8 cellular contexts compared by ENCODE assay signal in the genomic region with DNA sequence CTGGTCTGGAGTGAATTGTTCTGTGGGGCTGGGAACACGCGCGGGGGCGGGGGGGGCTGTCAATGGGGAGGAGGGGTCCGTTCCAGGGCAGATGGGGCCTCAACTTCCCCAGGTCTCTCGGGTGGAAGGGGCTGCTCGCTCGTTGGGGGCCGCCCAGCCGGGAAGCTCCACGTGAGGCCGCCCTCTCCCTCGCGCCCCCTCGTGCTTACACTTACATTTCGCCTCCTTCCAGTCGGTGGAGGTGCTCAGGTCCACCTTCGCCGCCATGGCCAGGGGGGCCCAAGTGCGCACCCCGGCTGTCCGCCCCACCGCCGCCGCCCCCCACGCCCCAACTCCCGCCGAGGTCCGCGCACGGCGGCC. TPM values are rescaled to one million over a fixed set of nuclear protein-coding genes. Genes with fewer than 3 reads are reported as not detected.
DNase-seq lines count a peak whose midpoint lies in the region; ATAC-seq lines count a peak whose summit lies in the region.

No MANE protein-coding gene starts in this region.

- peak overlapping the region; percentile 72 for H3K27ac ChIP-seq in muscle layer of colon (ENCODE audit: low read depth, low read length)

- CTCF ChIA-PET in activated CD8-positive, alpha-beta memory T cell treated with anti-CD3 and anti-CD28 coated beads, Interleukin-2, amount 10 ng/mL, durations not matched to agents 7 days and 5 days (lab: Charles Lee): interaction anchor here (0.6 to 1.9 kb wide), 5 partner anchors 13 to 328 kb away, joined by 3 to 8 read pairs (median 4); a partner anchor contains a TSS

- H3K9ac ChIP-seq in muscle layer of colon (ENCODE audit: low read length): no peak overlapping the region

- peaks cover 7% of the 10 kb centered on the region for H3K4me1 Mint-ChIP-seq in activated CD8-positive, alpha-beta memory T cell treated with anti-CD3 and anti-CD28 coated beads, Interleukin-2, amount 10 ng/mL, durations not matched to agents 7 days and 5 days

- no peaks in the 10 kb centered on the region for H3K9me3 ChIP-seq in muscle layer of colon (ENCODE audit: low read length)

- peak; percentile 13 for ATAC-seq in activated CD8-positive, alpha-beta memory T cell treated with anti-CD3 and anti-CD28 coated beads, Interleukin-2, amount 10 ng/mL, durations not matched to agents 7 days and 5 days
- no peak for ATAC-seq in GM18870 (IDR thresholded peaks at IDR 0.05; ENCODE audit: unreplicated experiment)

- peak overlapping the region; percentile 64 to 70 for H3K4me3 ChIP-seq in muscle layer of colon (ENCODE audit: low read depth in 1 of 2, low read length in 2 of 2)

- no peak for DNase-seq in activated CD8-positive, alpha-beta memory T cell treated with anti-CD3 and anti-CD28 coated beads, Interleukin-2, amount 10 ng/mL, durations not matched to agents 7 days and 5 days
- DNase-seq in activated CD8-positive, alpha-beta memory T cell treated with anti-CD3 and anti-CD28 coated beads, Interleukin-2, amount 50 U/mL, for 48 hours: no peak
- DNase-seq in OCI-M1 (lab: John Stamatoyannopoulos, UW) (peak; percentile 60), dermis blood vessel endothelial cell (peak; percentile 49), NK-92 (lab: John Stamatoyannopoulos, UW; ENCODE audit: unreplicated experiment) (no peak), NCI-H446 (lab: John Stamatoyannopoulos, UW) (no peak)

- peak overlapping the region; percentile 79 for H3K4me3 Mint-ChIP-seq in activated CD8-positive, alpha-beta memory T cell treated with anti-CD3 and anti-CD28 coated beads, Interleukin-2, amount 10 ng/mL, durations not matched to agents 7 days and 5 days

- H3K27ac Mint-ChIP-seq in activated CD8-positive, alpha-beta memory T cell treated with anti-CD3 and anti-CD28 coated beads, Interleukin-2, amount 10 ng/mL, durations not matched to agents 7 days and 5 days: no peak overlapping the region

- no peaks in the 10 kb centered on the region for H3K27me3 Mint-ChIP-seq in activated CD8-positive, alpha-beta memory T cell treated with anti-CD3 and anti-CD28 coated beads, Interleukin-2, amount 10 ng/mL, durations not matched to agents 7 days and 5 days

- no peaks in the 10 kb centered on the region for H3K36me3 ChIP-seq in muscle layer of colon (ENCODE audit: insufficient read depth, low read length)

- no peaks in the 10 kb centered on the region for H3K36me3 Mint-ChIP-seq in activated CD8-positive, alpha-beta memory T cell treated with anti-CD3 and anti-CD28 coated beads, Interleukin-2, amount 10 ng/mL, durations not matched to agents 7 days and 5 days

- H3K27me3 ChIP-seq in muscle layer of colon (ENCODE audit: control insufficient read depth in 1 of 2, insufficient read depth in 2 of 2, low read length in 2 of 2): no peaks in the 10 kb centered on the region

- no peaks in the 10 kb centered on the region for H3K9me3 Mint-ChIP-seq in activated CD8-positive, alpha-beta memory T cell treated with anti-CD3 and anti-CD28 coated beads, Interleukin-2, amount 10 ng/mL, durations not matched to agents 7 days and 5 days (ENCODE audit: low read depth)

- peaks cover 7% of the 10 kb centered on the region for H3K4me1 ChIP-seq in muscle layer of colon (ENCODE audit: insufficient read depth, low read length)

RNA-seq across cellular contexts. Expression of a gene that starts 0.5 kb away (rescaled TPM):
- total RNA-seq in activated CD8-positive, alpha-beta memory T cell treated with anti-CD3 and anti-CD28 coated beads, Interleukin-2, amount 10 ng/mL, durations not matched to agents 7 days and 5 days: 10 to 100 TPM; 10.1 to 12.3 TPM
- 17.5 and 29.3 TPM in 2 replicates for total RNA-seq in dermis blood vessel endothelial cell

RNA-seq across cellular contexts. Expression of a gene that starts 20.5 kb away (rescaled TPM):
- 100 to 1,000 TPM; 303 to 410 TPM for total RNA-seq in activated CD8-positive, alpha-beta memory T cell treated with anti-CD3 and anti-CD28 coated beads, Interleukin-2, amount 10 ng/mL, durations not matched to agents 7 days and 5 days
- 139 and 191 TPM in 2 replicates for total RNA-seq in dermis blood vessel endothelial cell

RNA-seq across cellular contexts. Expression of a gene that starts 41.1 kb away (rescaled TPM):
- 100 to 1,000 TPM; 210 to 217 TPM for total RNA-seq in activated CD8-positive, alpha-beta memory T cell treated with anti-CD3 and anti-CD28 coated beads, Interleukin-2, amount 10 ng/mL, durations not matched to agents 7 days and 5 days
- total RNA-seq in dermis blood vessel endothelial cell: 6.5 and 26.5 TPM in 2 replicates

Comparison
In these comparisons a context has a peak if more than half of its experiments do, and no peak if none do; other contexts are left out.
1. DNase-seq: peak in OCI-M1 (single experiment) and dermis blood vessel endothelial cell (single experiment); none in activated CD8-positive, alpha-beta memory T cell treated with anti-CD3 and anti-CD28 coated beads, Interleukin-2, amount 10 ng/mL, durations not matched to agents 7 days and 5 days (single experiment), activated CD8-positive, alpha-beta memory T cell treated with anti-CD3 and anti-CD28 coated beads, Interleukin-2, amount 50 U/mL, for 48 hours (single experiment), NK-92 (single experiment) and NCI-H446 (0 of 2).